ENCODE assay signal across 1 cellular context in the genomic region with DNA sequence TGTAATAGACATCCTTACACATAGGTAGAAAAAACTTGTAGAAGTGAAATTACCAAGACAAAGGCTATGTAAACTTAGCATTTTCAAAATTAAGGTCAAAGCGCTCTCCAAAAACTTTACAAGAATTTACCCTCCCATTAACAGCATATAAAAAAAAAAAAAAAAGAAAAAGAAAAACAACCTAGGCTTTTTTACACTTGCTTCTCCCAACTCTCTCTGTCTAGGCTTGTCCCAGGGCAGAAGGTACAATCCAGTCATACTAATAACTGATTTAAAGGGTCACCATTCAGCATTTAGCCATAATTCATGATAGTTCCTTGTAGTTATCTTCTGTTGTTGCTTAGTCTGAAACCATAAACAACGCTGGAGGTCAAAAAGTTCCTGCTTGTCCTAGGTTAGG.
TF ChIP-seq lines count a peak whose summit lies in the region.

No MANE protein-coding gene starts in this region.

TF ChIP-seq in HEK293, 187 proteins besides CTCF, POLR2A, EP300 and RAD21 (continued from another document):
- no peak for TF ChIP-seq KLF16 (tag by site-specific recombination; IDR thresholded peaks at IDR 0.05)
- no peak for TF ChIP-seq ZNF76 (tag by site-specific recombination; IDR thresholded peaks at IDR 0.05; ENCODE audit: borderline replicate concordance, low read depth)
- no peak for TF ChIP-seq ZNF555 (tag by site-specific recombination; conservative IDR thresholded peaks at IDR 0.05)
- no peak for TF ChIP-seq ZEB2 (tag by site-specific recombination; IDR thresholded peaks at IDR 0.05)
- TF ChIP-seq ZNF16 (tag by site-specific recombination; IDR thresholded peaks at IDR 0.05; ENCODE audit: low read depth): no peak
- no peak for TF ChIP-seq BCL11A (tag by site-specific recombination; IDR thresholded peaks at IDR 0.05; ENCODE audit: low read depth)
- TF ChIP-seq ZNF529 (tag by site-specific recombination; IDR thresholded peaks at IDR 0.05; ENCODE audit: insufficient replicate concordance): no peak
- no peak for TF ChIP-seq ZNF610 (tag by site-specific recombination; IDR thresholded peaks at IDR 0.05; ENCODE audit: borderline replicate concordance)
- TF ChIP-seq, protein P1, sequence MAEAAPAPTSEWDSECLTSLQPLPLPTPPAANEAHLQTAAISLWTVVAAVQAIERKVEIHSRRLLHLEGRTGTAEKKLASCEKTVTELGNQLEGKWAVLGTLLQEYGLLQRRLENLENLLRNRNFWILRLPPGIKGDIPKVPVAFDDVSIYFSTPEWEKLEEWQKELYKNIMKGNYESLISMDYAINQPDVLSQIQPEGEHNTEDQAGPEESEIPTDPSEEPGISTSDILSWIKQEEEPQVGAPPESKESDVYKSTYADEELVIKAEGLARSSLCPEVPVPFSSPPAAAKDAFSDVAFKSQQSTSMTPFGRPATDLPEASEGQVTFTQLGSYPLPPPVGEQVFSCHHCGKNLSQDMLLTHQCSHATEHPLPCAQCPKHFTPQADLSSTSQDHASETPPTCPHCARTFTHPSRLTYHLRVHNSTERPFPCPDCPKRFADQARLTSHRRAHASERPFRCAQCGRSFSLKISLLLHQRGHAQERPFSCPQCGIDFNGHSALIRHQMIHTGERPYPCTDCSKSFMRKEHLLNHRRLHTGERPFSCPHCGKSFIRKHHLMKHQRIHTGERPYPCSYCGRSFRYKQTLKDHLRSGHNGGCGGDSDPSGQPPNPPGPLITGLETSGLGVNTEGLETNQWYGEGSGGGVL (tag by site-specific recombination; IDR thresholded peaks at IDR 0.05): no peak
- peak; percentile 70 for TF ChIP-seq GLIS1 (tag by site-specific recombination; IDR thresholded peaks at IDR 0.05)
- no peak for TF ChIP-seq ZNF623 (tag by site-specific recombination; IDR thresholded peaks at IDR 0.05)
- TF ChIP-seq, protein P2, sequence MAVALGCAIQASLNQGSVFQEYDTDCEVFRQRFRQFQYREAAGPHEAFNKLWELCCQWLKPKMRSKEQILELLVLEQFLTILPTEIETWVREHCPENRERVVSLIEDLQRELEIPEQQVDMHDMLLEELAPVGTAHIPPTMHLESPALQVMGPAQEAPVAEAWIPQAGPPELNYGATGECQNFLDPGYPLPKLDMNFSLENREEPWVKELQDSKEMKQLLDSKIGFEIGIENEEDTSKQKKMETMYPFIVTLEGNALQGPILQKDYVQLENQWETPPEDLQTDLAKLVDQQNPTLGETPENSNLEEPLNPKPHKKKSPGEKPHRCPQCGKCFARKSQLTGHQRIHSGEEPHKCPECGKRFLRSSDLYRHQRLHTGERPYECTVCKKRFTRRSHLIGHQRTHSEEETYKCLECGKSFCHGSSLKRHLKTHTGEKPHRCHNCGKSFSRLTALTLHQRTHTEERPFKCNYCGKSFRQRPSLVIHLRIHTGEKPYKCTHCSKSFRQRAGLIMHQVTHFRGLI (tag by site-specific recombination; IDR thresholded peaks at IDR 0.05): no peak
- TF ChIP-seq ZNF501 (tag by site-specific recombination; IDR thresholded peaks at IDR 0.05): no peak
- no peak for TF ChIP-seq ZNF146 (tag by site-specific recombination; IDR thresholded peaks at IDR 0.05)
- TF ChIP-seq, protein P3, sequence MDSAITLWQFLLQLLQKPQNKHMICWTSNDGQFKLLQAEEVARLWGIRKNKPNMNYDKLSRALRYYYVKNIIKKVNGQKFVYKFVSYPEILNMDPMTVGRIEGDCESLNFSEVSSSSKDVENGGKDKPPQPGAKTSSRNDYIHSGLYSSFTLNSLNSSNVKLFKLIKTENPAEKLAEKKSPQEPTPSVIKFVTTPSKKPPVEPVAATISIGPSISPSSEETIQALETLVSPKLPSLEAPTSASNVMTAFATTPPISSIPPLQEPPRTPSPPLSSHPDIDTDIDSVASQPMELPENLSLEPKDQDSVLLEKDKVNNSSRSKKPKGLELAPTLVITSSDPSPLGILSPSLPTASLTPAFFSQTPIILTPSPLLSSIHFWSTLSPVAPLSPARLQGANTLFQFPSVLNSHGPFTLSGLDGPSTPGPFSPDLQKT (IDR thresholded peaks at IDR 0.05; ENCODE audit: borderline replicate concordance, low read depth, low read length): no peak
- TF ChIP-seq ZNF23 (tag by site-specific recombination; IDR thresholded peaks at IDR 0.05; ENCODE audit: borderline replicate concordance): no peak
- TF ChIP-seq ZNF221 (tag by site-specific recombination; IDR thresholded peaks at IDR 0.05; ENCODE audit: borderline replicate concordance): no peak
- TF ChIP-seq, protein P4, sequence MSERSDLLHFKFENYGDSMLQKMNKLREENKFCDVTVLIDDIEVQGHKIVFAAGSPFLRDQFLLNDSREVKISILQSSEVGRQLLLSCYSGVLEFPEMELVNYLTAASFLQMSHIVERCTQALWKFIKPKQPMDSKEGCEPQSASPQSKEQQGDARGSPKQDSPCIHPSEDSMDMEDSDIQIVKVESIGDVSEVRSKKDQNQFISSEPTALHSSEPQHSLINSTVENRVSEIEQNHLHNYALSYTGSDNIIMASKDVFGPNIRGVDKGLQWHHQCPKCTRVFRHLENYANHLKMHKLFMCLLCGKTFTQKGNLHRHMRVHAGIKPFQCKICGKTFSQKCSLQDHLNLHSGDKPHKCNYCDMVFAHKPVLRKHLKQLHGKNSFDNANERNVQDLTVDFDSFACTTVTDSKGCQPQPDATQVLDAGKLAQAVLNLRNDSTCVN (tag by site-specific recombination; optimal IDR thresholded peaks at IDR 0.05): no peak
- no peak for TF ChIP-seq KLF10 (tag by site-specific recombination; IDR thresholded peaks at IDR 0.05)
- no peak for TF ChIP-seq ZNF560 (tag by site-specific recombination; IDR thresholded peaks at IDR 0.05; ENCODE audit: borderline replicate concordance)
- peak; percentile 54; the same call in 1 of the 2 replicates for TF ChIP-seq ZNF843 (tag by site-specific recombination; IDR thresholded peaks at IDR 0.05)
- TF ChIP-seq ZFP41 (tag by site-specific recombination; IDR thresholded peaks at IDR 0.05; ENCODE audit: borderline replicate concordance): no peak
- no peak for TF ChIP-seq ZNF670 (tag by site-specific recombination; IDR thresholded peaks at IDR 0.05; ENCODE audit: low read depth)
- TF ChIP-seq ZNF266 (tag by site-specific recombination; IDR thresholded peaks at IDR 0.05; ENCODE audit: low read depth): no peak
- TF ChIP-seq ZNF114 (tag by site-specific recombination; IDR thresholded peaks at IDR 0.05): no peak
- TF ChIP-seq ZNF26 (tag by site-specific recombination; IDR thresholded peaks at IDR 0.05): no peak
- no peak for TF ChIP-seq MZF1 (tag by site-specific recombination; IDR thresholded peaks at IDR 0.05; ENCODE audit: borderline replicate concordance)
- TF ChIP-seq ZNF239 (tag by site-specific recombination; IDR thresholded peaks at IDR 0.05): no peak
- TF ChIP-seq ZNF214 (tag by site-specific recombination; IDR thresholded peaks at IDR 0.05; ENCODE audit: borderline replicate concordance): no peak
- no peak for TF ChIP-seq GLIS2 (tag by site-specific recombination; IDR thresholded peaks at IDR 0.05)
- no peak for TF ChIP-seq ZNF10 (tag by site-specific recombination; IDR thresholded peaks at IDR 0.05)
- no peak for TF ChIP-seq PRDM1 (tag by site-specific recombination; IDR thresholded peaks at IDR 0.05)
- no peak for TF ChIP-seq ZNF223 (tag by site-specific recombination; IDR thresholded peaks at IDR 0.05)
- TF ChIP-seq, protein P5, sequence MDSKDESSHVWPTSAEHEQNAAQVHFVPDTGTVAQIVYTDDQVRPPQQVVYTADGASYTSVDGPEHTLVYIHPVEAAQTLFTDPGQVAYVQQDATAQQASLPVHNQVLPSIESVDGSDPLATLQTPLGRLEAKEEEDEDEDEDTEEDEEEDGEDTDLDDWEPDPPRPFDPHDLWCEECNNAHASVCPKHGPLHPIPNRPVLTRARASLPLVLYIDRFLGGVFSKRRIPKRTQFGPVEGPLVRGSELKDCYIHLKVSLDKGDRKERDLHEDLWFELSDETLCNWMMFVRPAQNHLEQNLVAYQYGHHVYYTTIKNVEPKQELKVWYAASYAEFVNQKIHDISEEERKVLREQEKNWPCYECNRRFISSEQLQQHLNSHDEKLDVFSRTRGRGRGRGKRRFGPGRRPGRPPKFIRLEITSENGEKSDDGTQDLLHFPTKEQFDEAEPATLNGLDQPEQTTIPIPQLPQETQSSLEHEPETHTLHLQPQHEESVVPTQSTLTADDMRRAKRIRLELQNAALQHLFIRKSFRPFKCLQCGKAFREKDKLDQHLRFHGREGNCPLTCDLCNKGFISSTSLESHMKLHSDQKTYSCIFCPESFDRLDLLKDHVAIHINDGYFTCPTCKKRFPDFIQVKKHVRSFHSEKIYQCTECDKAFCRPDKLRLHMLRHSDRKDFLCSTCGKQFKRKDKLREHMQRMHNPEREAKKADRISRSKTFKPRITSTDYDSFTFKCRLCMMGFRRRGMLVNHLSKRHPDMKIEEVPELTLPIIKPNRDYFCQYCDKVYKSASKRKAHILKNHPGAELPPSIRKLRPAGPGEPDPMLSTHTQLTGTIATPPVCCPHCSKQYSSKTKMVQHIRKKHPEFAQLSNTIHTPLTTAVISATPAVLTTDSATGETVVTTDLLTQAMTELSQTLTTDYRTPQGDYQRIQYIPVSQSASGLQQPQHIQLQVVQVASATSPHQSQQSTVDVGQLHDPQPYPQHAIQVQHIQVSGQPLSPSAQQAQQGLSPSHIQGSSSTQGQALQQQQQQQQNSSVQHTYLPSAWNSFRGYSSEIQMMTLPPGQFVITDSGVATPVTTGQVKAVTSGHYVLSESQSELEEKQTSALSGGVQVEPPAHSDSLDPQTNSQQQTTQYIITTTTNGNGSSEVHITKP (tag by site-specific recombination; IDR thresholded peaks at IDR 0.05): no peak
- TF ChIP-seq ZNF558 (tag by site-specific recombination; IDR thresholded peaks at IDR 0.05): no peak
- peak; percentile 74 for TF ChIP-seq OVOL3 (tag by site-specific recombination; IDR thresholded peaks at IDR 0.05)
